ENCODE assay signal across 13 cellular contexts in genomic region chr18:59690216-59691045, GRCh38.
A peak's percentile ranks its signal among the peaks of the same experiment; 100 is the strongest.
DNase-seq lines count a peak whose midpoint lies in the region; ATAC-seq and TF ChIP-seq lines count a peak whose summit lies in the region.
"Had no signal": no experiment of that assay in that cellular context is flagged by ENCODE, and none has a peak within 500 bp of the region (broad histone marks: within the 10 kb centered on the region; RNA-seq: fewer than 3 reads in every experiment).

No MANE protein-coding gene starts in this region.

- peak; percentile 84 for ATAC-seq in DND-41 (ENCODE audit: insufficient read depth, low read depth)
- ATAC-seq: gastroesophageal sphincter had no signal

- no peaks in the 10 kb centered on the region for H3K79me2 ChIP-seq in DND-41 (ENCODE audit: insufficient read depth, low read length)

- no peaks in the 10 kb centered on the region for H3K9me3 ChIP-seq in DND-41 (ENCODE audit: insufficient read depth, low read length, severe bottlenecking)
- no peaks in the 10 kb centered on the region for H3K9me3 ChIP-seq in muscle layer of colon (ENCODE audit: low read length)
- H3K9me3 ChIP-seq: gastroesophageal sphincter had no signal

- no peak overlapping the region for H2AFZ ChIP-seq in DND-41 (ENCODE audit: low read depth, low read length)

- H3K9ac ChIP-seq in DND-41 (ENCODE audit: low read depth, low read length), result peak overlapping the region; percentile 30; the same call in 1 of the 2 replicates
- H3K9ac ChIP-seq in muscle layer of colon (ENCODE audit: low read length), result no peak overlapping the region

- H3K4me3 ChIP-seq in DND-41 (ENCODE audit: low read depth in 1 of 2, low read length in 2 of 2), result 0 out of 4 replicates have a peak overlapping the region, but pooled peaks of 1 of the 2 experiments have one; percentile 29
- H3K4me3 ChIP-seq in WI38 (ENCODE audit: low read depth, low read length), result peak overlapping the region; percentile 31
- H3K4me3 ChIP-seq in muscle layer of colon (ENCODE audit: low read depth in 1 of 2, low read length in 2 of 2), result no peak overlapping the region
- H3K4me3 ChIP-seq: gastroesophageal sphincter had no signal

- peak overlapping the region; percentile 54 for H3K4me2 ChIP-seq in DND-41 (ENCODE audit: insufficient read depth, low read length)

- peak overlapping the region; percentile 84 for H3K27ac ChIP-seq in DND-41 (ENCODE audit: low read length)
- peak overlapping the region; percentile 65 for H3K27ac ChIP-seq in muscle layer of colon (ENCODE audit: low read depth, low read length)
- H3K27ac ChIP-seq: gastroesophageal sphincter had no signal

- no peaks in the 10 kb centered on the region for H4K20me1 ChIP-seq in DND-41 (ENCODE audit: insufficient read depth, low read length)

- H3K27me3 ChIP-seq in DND-41 (ENCODE audit: insufficient read depth, low read length, poor library complexity) (no peaks in the 10 kb centered on the region), muscle layer of colon (ENCODE audit: control insufficient read depth in 1 of 2, insufficient read depth in 2 of 2, low read length in 2 of 2) (no peaks in the 10 kb centered on the region)

- H3K4me1 ChIP-seq in DND-41 (ENCODE audit: insufficient read depth, low read length) (peaks cover 73% of the 10 kb centered on the region), muscle layer of colon (ENCODE audit: insufficient read depth, low read length) (peaks cover 52% of the 10 kb centered on the region)

- no peaks in the 10 kb centered on the region for H3K36me3 ChIP-seq in DND-41 (ENCODE audit: insufficient read depth, low read length)
- no peaks in the 10 kb centered on the region for H3K36me3 ChIP-seq in muscle layer of colon (ENCODE audit: insufficient read depth, low read length)
- H3K36me3 ChIP-seq: gastroesophageal sphincter had no signal

- DNase-seq in DND-41, result peak; percentile 85
- DNase-seq in NCI-H2107 (lab: John Stamatoyannopoulos, UW), result peak; percentile 84
- DNase-seq in DMS153 (lab: John Stamatoyannopoulos, UW), result no peak
- DNase-seq in C1 segment of cervical spinal cord (lab: John Stamatoyannopoulos, UW), result no peak
- no peak for DNase-seq in OCI-M2 (lab: John Stamatoyannopoulos, UW; ENCODE audit: unreplicated experiment)
- DNase-seq in HUDEP-2 (lab: John Stamatoyannopoulos, UW; ENCODE audit: unreplicated experiment in 76 of 76), result no peak
- DNase-seq: activated CD4-positive, alpha-beta T cell treated with anti-CD3 and anti-CD28 coated beads, Interleukin-2, amount 10 ng/mL, durations not matched to agents 24 days and 14 days; Karpas-422; midbrain; NCI-H2227 treated with DMSO at 0.1 percent for 48 hours had no signal

- TF ChIP-seq CTCF in DND-41 (IDR thresholded peaks at IDR 0.05; ENCODE audit: borderline replicate concordance, extremely low read depth, low read length, poor library complexity, severe bottlenecking), result no peak
- TF ChIP-seq CTCF in WI38 (IDR thresholded peaks at IDR 0.05; ENCODE audit: low read depth, low read length), result no peak

Comparison
In these comparisons a context has a peak if more than half of its experiments do, and no peak if none do; other contexts are left out.
1. DNase-seq: peak in DND-41 (single experiment) and NCI-H2107 (single experiment); none in DMS153 (single experiment), C1 segment of cervical spinal cord (0 of 14), OCI-M2 (single experiment) and HUDEP-2 (0 of 76).